Comparison of ENCODE assay signal across 10 cellular contexts in the genomic region with DNA sequence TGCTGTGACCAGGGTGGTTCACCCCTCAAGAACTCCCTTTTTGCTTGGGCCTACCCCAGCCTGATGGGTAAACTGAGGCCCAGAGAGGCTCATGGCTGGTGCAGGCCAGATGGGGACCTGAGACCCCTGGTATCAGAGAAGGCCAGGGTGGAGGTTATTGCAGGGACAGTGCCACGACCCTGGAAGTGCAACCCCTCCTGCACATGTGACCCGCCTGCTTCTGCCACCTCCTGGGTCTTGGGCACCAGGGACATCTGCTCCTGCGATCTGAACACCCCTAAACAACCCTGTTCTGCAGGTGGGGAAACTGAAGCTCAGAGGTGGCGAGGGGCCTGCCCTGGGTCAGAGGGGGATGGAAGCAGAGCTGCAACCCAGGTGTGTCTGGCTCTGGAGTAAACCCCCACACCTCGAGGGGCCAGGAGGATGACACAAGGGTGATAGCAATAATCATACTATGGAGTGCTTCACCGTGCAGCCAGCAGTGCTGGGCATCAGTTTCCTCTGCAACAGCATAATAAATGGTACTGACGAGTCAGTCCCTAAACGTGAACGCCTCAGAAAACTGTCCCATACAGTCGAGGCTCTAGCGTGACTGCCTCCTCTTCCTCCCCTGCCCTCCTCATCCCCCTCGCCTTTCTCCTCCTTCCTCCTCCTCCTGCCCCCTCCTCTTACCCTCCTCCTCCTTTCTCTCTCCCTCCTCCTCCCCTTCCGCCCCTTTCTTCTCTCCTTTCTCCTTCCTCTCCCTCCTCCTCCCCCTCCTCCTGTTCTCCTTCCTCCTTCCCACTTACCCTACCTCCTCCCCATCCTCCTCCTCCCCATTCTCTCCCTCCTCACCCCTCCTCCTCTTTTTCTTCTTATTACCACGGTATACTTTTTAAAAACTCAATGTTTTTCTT.
"Had no signal": no experiment of that assay in that cellular context is flagged by ENCODE, and none has a peak within 500 bp of the region (broad histone marks: within the 10 kb centered on the region; RNA-seq: fewer than 3 reads in every experiment).

No MANE protein-coding gene starts in this region.

- H3K36me3 ChIP-seq: vagina had no signal

- H3K27me3 Mint-ChIP-seq: activated CD8-positive, alpha-beta T cell treated with anti-CD3 and anti-CD28 coated beads for 36 hours had no signal

- H3K9me3 ChIP-seq: esophagus muscularis mucosa, lower lobe of right lung, neutrophil, tibial nerve, vagina had no signal

- H3K27ac ChIP-seq: esophagus muscularis mucosa, lower lobe of right lung, neutrophil, tibial nerve, vagina, VCaP had no signal

- H3K4me3 Mint-ChIP-seq: activated CD8-positive, alpha-beta T cell treated with anti-CD3 and anti-CD28 coated beads for 36 hours; activated T-helper 1 cell treated with anti-CD3 and anti-CD28 coated beads, Interleukin-12 subunit alpha, Interleukin-12 subunit beta, Interleukin-2, Interleukin-4 antibody, amounts not matched to agents 30 ng/mL and 10 ng/mL and 1 ng/mL, durations not matched to agents 14 hours and 24 hours and 36 hours; immature natural killer cell had no signal

- H3K4me3 ChIP-seq: lower lobe of right lung, tibial nerve, vagina had no signal

- H3K27me3 ChIP-seq: vagina had no signal

- H3K9me3 Mint-ChIP-seq: activated CD8-positive, alpha-beta T cell treated with anti-CD3 and anti-CD28 coated beads for 36 hours; activated T-helper 1 cell treated with anti-CD3 and anti-CD28 coated beads, Interleukin-12 subunit alpha, Interleukin-12 subunit beta, Interleukin-2, Interleukin-4 antibody, amounts not matched to agents 30 ng/mL and 10 ng/mL and 1 ng/mL, durations not matched to agents 14 hours and 24 hours and 36 hours; brain had no signal
